29 cellular contexts compared by ENCODE assay signal in the genomic region with DNA sequence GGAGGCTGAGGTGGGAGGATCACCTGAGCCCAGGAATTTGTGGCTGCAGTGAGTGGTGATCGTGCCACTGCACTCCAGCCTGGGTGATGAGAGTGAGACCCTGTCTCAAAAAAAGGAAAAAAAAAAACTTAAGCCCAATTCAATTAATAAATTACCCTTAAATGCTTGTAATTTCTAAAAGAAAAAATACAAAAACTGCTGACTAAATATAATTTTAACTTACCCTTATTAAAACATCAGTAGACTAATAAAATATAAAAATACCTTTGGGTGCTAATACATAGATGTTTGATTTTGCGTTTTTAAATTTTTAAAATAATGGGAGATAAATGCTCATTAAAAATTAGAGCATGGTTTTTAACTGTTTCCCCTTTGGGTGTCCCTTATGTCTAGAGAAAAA.
"Had no signal": no experiment of that assay in that cellular context is flagged by ENCODE, and none has a peak within 500 bp of the region (broad histone marks: within the 10 kb centered on the region; RNA-seq: fewer than 3 reads in every experiment).

No MANE protein-coding gene starts in this region.

- H3K27me3 ChIP-seq: suprapubic skin, testis, thyroid gland, tibial artery, tibial nerve, transverse colon, upper lobe of left lung, upper lobe of right lung, uterus, vagina had no signal

- H3K27ac Mint-ChIP-seq: stimulated activated effector memory CD8-positive, alpha-beta T cell treated with anti-CD3 and anti-CD28 coated beads, Interleukin-12 subunit alpha, Interleukin-12 subunit beta, amount 100 ng/mL, for 72 hours; stimulated activated memory B cell treated with anti-CD40 and anti-IgM and Interleukin-4, amounts not matched to agents 10 μg/mL and 1 μg/mL and 100 μg/mL, for 72 hours; stimulated activated naive B cell treated with anti-CD40 and anti-IgM and Interleukin-4, amounts not matched to agents 10 μg/mL and 1 μg/mL and 100 μg/mL, for 72 hours; stimulated activated naive CD8-positive, alpha-beta T cell treated with anti-CD3 and anti-CD28 coated beads, Interleukin-15, amount 100 ng/mL, for 72 hours; stimulated activated naive CD8-positive, alpha-beta T cell treated with anti-CD3 and anti-CD28 coated beads, Interleukin-15, Interleukin-2, amounts not matched to agents 100 ng/mL and 50 ng/mL, for 24 hours; type B pancreatic cell had no signal

- DNase-seq: stimulated activated CD4-positive, alpha-beta T cell treated with anti-CD3 and anti-CD28 coated beads, Interleukin-2, amount 100 ng/mL, for 48 hours; stimulated activated CD4-positive, alpha-beta T cell treated with anti-CD3 and anti-CD28 coated beads, Interleukin-4, amount 100 ng/mL, for 1 hour; stimulated activated CD4-positive, alpha-beta T cell treated with anti-CD3 and anti-CD28 coated beads, Interleukin-4, amount 100 ng/mL, for 24 hours; stimulated activated CD4-positive, alpha-beta T cell treated with anti-CD3 and anti-CD28 coated beads, Interleukin-4, amount 100 ng/mL, for 4 hours; stimulated activated CD8-positive, alpha-beta memory T cell treated with anti-CD3 and anti-CD28 coated beads, Interleukin-4, amount 100 ng/mL, for 48 hours; stimulated activated naive B cell treated with anti-CD40 and anti-IgM and Interleukin-4, amounts not matched to agents 10 μg/mL and 1 μg/mL and 100 μg/mL, for 72 hours; stimulated activated naive CD4-positive, alpha-beta T cell; stimulated activated naive CD4-positive, alpha-beta T cell treated with Interleukin-2 at 50 U/mL for 16 hours; stimulated activated naive CD8-positive, alpha-beta T cell treated with anti-CD3 and anti-CD28 coated beads, Interleukin-15, amount 100 ng/mL, for 72 hours; stimulated activated naive CD8-positive, alpha-beta T cell treated with anti-CD3 and anti-CD28 coated beads, Interleukin-15, Interleukin-2, amounts not matched to agents 100 U/mL and 50 U/mL, for 24 hours; stomach; substantia nigra; testis; thyroid gland; tibial artery; transverse colon; trophoblast cell; upper lobe of right lung; uterus had no signal

- H3K4me1 Mint-ChIP-seq: stimulated activated memory B cell treated with anti-CD40 and anti-IgM and Interleukin-4, amounts not matched to agents 10 μg/mL and 1 μg/mL and 100 μg/mL, for 72 hours; stimulated activated naive B cell treated with anti-CD40 and anti-IgM and Interleukin-4, amounts not matched to agents 10 μg/mL and 1 μg/mL and 100 μg/mL, for 72 hours; stimulated activated naive CD8-positive, alpha-beta T cell treated with anti-CD3 and anti-CD28 coated beads, Interleukin-15, amount 100 ng/mL, for 72 hours had no signal

- H3K4me1 ChIP-seq: stomach, suprapubic skin, testis, thyroid gland, tibial artery, tibial nerve, transverse colon, upper lobe of left lung, upper lobe of right lung, uterus, vagina had no signal

- H3K9me3 Mint-ChIP-seq: stimulated activated effector memory CD8-positive, alpha-beta T cell treated with anti-CD3 and anti-CD28 coated beads, Interleukin-12 subunit alpha, Interleukin-12 subunit beta, amount 100 ng/mL, for 72 hours; stimulated activated naive B cell treated with anti-CD40 and anti-IgM and Interleukin-4, amounts not matched to agents 10 μg/mL and 1 μg/mL and 100 μg/mL, for 72 hours; stimulated activated naive CD8-positive, alpha-beta T cell treated with anti-CD3 and anti-CD28 coated beads, Interleukin-15, amount 100 ng/mL, for 72 hours; stimulated activated naive CD8-positive, alpha-beta T cell treated with anti-CD3 and anti-CD28 coated beads, Interleukin-15, Interleukin-2, amounts not matched to agents 100 ng/mL and 50 ng/mL, for 24 hours; type B pancreatic cell had no signal

- H3K4me3 Mint-ChIP-seq: stimulated activated effector memory CD8-positive, alpha-beta T cell treated with anti-CD3 and anti-CD28 coated beads, Interleukin-12 subunit alpha, Interleukin-12 subunit beta, amount 100 ng/mL, for 72 hours; stimulated activated memory B cell treated with anti-CD40 and anti-IgM and Interleukin-4, amounts not matched to agents 10 μg/mL and 1 μg/mL and 100 μg/mL, for 72 hours; stimulated activated naive B cell treated with anti-CD40 and anti-IgM and Interleukin-4, amounts not matched to agents 10 μg/mL and 1 μg/mL and 100 μg/mL, for 72 hours; stimulated activated naive CD8-positive, alpha-beta T cell treated with anti-CD3 and anti-CD28 coated beads, Interleukin-15, amount 100 ng/mL, for 72 hours; stimulated activated naive CD8-positive, alpha-beta T cell treated with anti-CD3 and anti-CD28 coated beads, Interleukin-15, Interleukin-2, amounts not matched to agents 100 ng/mL and 50 ng/mL, for 24 hours; type B pancreatic cell had no signal

- H3K36me3 Mint-ChIP-seq: stimulated activated effector memory CD8-positive, alpha-beta T cell treated with anti-CD3 and anti-CD28 coated beads, Interleukin-12 subunit alpha, Interleukin-12 subunit beta, amount 100 ng/mL, for 72 hours; stimulated activated memory B cell treated with anti-CD40 and anti-IgM and Interleukin-4, amounts not matched to agents 10 μg/mL and 1 μg/mL and 100 μg/mL, for 72 hours; stimulated activated naive B cell treated with anti-CD40 and anti-IgM and Interleukin-4, amounts not matched to agents 10 μg/mL and 1 μg/mL and 100 μg/mL, for 72 hours; type B pancreatic cell had no signal

- H3K4me3 ChIP-seq: stomach, suprapubic skin, testis, thoracic aorta, thyroid gland, tibial artery, tibial nerve, transverse colon, upper lobe of left lung, upper lobe of right lung, uterus, vagina had no signal

- H3K36me3 ChIP-seq: stomach, suprapubic skin, thoracic aorta, thyroid gland, tibial artery, tibial nerve, transverse colon, upper lobe of left lung, upper lobe of right lung, uterus, vagina had no signal

- ATAC-seq: stimulated activated effector memory CD8-positive, alpha-beta T cell treated with anti-CD3 and anti-CD28 coated beads, Interleukin-12 subunit alpha, Interleukin-12 subunit beta, amount 100 ng/mL, for 72 hours; stimulated activated memory B cell treated with anti-CD40 and anti-IgM and Interleukin-4, amounts not matched to agents 10 μg/mL and 1 μg/mL and 100 μg/mL, for 72 hours; stimulated activated naive B cell treated with anti-CD40 and anti-IgM and Interleukin-4, amounts not matched to agents 10 μg/mL and 1 μg/mL and 100 μg/mL, for 72 hours; stimulated activated naive CD8-positive, alpha-beta T cell treated with anti-CD3 and anti-CD28 coated beads, Interleukin-15, amount 100 ng/mL, for 72 hours; stimulated activated naive CD8-positive, alpha-beta T cell treated with anti-CD3 and anti-CD28 coated beads, Interleukin-15, Interleukin-2, amounts not matched to agents 100 U/mL and 50 U/mL, for 24 hours; upper lobe of right lung had no signal

- H3K9me3 ChIP-seq: stomach, suprapubic skin, testis, thoracic aorta, thyroid gland, tibial artery, tibial nerve, transverse colon, upper lobe of left lung, upper lobe of right lung, uterus, vagina had no signal

- H3K27me3 Mint-ChIP-seq: stimulated activated naive CD8-positive, alpha-beta T cell treated with anti-CD3 and anti-CD28 coated beads, Interleukin-15, amount 100 ng/mL, for 72 hours had no signal

- H3K27ac ChIP-seq: stomach, suprapubic skin, testis, thoracic aorta, thyroid gland, tibial artery, tibial nerve, transverse colon, upper lobe of left lung, upper lobe of right lung, uterus, vagina had no signal

- FAIRE-seq: urothelium cell line had no signal
